ENCODE assay signal across 1 cellular context in the genomic region with DNA sequence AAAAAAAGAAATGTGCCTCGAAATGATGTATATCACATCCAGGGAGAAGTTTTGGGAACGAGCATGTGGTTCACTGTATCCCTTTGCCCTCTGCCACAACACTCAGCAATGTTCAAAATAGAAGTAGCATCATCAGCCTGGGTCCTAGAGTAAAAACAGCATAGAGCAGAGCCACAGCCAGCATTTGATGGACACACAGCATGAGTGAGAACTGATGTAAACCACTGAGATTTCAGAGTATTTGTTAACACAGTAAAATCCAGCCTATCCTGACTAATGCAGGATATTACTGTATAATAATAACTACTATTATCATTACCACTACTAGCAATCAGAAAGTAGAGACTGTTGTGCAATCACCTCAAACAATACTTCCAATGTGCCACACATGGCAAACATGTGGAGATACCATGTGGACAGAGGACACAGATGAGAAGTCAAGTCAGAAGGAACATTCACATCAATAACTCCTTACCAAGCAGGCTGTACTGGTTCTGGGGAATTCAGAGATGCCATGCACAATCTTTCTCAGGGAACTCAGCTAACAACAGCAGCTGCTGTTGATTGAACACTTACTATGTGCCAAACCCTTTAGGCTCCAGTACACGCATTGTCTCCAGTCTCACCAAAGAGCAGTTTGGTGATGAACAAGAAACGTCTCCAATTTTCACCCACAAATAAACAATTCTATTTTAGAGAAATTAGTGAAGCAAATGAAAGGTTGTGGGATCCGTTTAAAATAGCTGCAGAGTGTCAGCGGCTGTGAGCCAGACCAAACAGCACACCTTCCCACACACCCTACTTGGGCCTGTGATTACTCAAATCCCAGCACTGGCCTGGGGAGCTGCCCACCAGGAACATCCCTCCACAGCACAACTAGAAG.
TF ChIP-seq lines count a peak whose summit lies in the region.

No MANE protein-coding gene starts in this region.

TF ChIP-seq in HepG2, 621 proteins besides CTCF, POLR2A, EP300 and RAD21 (continued from another document):
- no peak for TF ChIP-seq SOX13 (IDR thresholded peaks at IDR 0.05)
- TF ChIP-seq SOX13 (CRISPR knock-in tag; conservative IDR thresholded peaks at IDR 0.05 in 1 of 2, IDR thresholded peaks at IDR 0.05 in 1 of 2) = 0 out of 4 replicates have a peak, but pooled peaks of 1 of the 2 experiments have one; percentile 21
- 0 out of 2 replicates have a peak, but pooled peaks have one; percentile 6 for TF ChIP-seq ZFY (CRISPR knock-in tag; IDR thresholded peaks at IDR 0.05)
- peak in 1 of 2 experiments; percentile 17; a peak in 1 of 4 replicates for TF ChIP-seq MAFK (conservative IDR thresholded peaks at IDR 0.05 in 1 of 2, IDR thresholded peaks at IDR 0.05 in 1 of 2; ENCODE audit: low read length in 2 of 2)
- TF ChIP-seq CEBPG (CRISPR knock-in tag; IDR thresholded peaks at IDR 0.05) = peak; percentile 72
- TF ChIP-seq HDAC1 (CRISPR knock-in tag; IDR thresholded peaks at IDR 0.05) = 0 out of 2 replicates have a peak, but pooled peaks have one; percentile 19
- no peak for TF ChIP-seq ZNF549 (CRISPR knock-in tag; IDR thresholded peaks at IDR 0.05)
- TF ChIP-seq ZBTB38 (CRISPR knock-in tag; IDR thresholded peaks at IDR 0.05) = 0 out of 2 replicates have a peak, but pooled peaks have one; percentile 16
- TF ChIP-seq, protein P1, sequence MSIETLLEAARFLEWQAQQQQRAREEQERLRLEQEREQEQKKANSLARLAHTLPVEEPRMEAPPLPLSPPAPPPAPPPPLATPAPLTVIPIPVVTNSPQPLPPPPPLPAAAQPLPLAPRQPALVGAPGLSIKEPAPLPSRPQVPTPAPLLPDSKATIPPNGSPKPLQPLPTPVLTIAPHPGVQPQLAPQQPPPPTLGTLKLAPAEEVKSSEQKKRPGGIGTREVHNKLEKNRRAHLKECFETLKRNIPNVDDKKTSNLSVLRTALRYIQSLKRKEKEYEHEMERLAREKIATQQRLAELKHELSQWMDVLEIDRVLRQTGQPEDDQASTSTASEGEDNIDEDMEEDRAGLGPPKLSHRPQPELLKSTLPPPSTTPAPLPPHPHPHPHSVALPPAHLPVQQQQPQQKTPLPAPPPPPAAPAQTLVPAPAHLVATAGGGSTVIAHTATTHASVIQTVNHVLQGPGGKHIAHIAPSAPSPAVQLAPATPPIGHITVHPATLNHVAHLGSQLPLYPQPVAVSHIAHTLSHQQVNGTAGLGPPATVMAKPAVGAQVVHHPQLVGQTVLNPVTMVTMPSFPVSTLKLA (IDR thresholded peaks at IDR 0.05) = peak; percentile 59; the same call in 1 of the 2 replicates
